Comparison of ENCODE assay signal across 2 cellular contexts in the genomic region with DNA sequence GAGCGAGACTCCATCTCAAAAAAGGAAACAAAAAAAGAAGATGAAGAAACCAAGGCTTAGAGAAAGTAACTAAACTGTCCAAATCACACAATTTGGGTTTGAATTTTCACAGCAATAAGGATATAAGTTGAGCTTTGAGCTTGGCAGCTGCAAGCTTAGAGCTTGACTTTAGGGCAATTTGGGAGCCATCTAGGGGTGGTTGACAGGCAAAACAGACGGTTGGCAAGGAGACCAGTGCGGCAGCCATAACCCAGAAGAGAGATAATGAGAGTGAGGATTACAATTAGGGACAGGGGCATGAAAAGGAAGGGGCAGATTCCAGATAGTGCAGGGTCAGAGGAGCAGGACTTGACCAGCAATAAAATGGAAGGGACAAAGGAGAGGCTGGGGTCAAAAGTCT.
TF ChIP-seq lines count a peak whose summit lies in the region.

No MANE protein-coding gene starts in this region.

TF ChIP-seq in SK-N-SH, 30 proteins besides CTCF, POLR2A, EP300 and RAD21 (continued from another document):
- TF ChIP-seq, protein P1, sequence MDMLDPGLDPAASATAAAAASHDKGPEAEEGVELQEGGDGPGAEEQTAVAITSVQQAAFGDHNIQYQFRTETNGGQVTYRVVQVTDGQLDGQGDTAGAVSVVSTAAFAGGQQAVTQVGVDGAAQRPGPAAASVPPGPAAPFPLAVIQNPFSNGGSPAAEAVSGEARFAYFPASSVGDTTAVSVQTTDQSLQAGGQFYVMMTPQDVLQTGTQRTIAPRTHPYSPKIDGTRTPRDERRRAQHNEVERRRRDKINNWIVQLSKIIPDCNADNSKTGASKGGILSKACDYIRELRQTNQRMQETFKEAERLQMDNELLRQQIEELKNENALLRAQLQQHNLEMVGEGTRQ (IDR thresholded peaks at IDR 0.05; ENCODE audit: borderline replicate concordance, low read depth, low read length) = no peak
- TF ChIP-seq, protein P2, sequence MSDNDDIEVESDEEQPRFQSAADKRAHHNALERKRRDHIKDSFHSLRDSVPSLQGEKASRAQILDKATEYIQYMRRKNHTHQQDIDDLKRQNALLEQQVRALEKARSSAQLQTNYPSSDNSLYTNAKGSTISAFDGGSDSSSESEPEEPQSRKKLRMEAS (IDR thresholded peaks at IDR 0.05; ENCODE audit: low read depth) = no peak
- TF ChIP-seq GATA2 (CRISPR knock-in tag; IDR thresholded peaks at IDR 0.05) (no peak), RXRA (IDR thresholded peaks at IDR 0.05; ENCODE audit: borderline replicate concordance, low read depth) (no peak), FOSL2 (IDR thresholded peaks at IDR 0.05; ENCODE audit: borderline replicate concordance, low read depth) (no peak), YY1 (IDR thresholded peaks at IDR 0.05; ENCODE audit: low read depth) (no peak), POLR2AphosphoS5 (IDR thresholded peaks at IDR 0.05; ENCODE audit: low read depth, low read length) (no peak), NRF1 (IDR thresholded peaks at IDR 0.05; ENCODE audit: low read depth, low read length) (no peak)
- TF ChIP-seq, protein P3, sequence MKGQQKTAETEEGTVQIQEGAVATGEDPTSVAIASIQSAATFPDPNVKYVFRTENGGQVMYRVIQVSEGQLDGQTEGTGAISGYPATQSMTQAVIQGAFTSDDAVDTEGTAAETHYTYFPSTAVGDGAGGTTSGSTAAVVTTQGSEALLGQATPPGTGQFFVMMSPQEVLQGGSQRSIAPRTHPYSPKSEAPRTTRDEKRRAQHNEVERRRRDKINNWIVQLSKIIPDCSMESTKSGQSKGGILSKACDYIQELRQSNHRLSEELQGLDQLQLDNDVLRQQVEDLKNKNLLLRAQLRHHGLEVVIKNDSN (IDR thresholded peaks at IDR 0.05; ENCODE audit: borderline replicate concordance, low read depth) = no peak
- TF ChIP-seq, protein P4, sequence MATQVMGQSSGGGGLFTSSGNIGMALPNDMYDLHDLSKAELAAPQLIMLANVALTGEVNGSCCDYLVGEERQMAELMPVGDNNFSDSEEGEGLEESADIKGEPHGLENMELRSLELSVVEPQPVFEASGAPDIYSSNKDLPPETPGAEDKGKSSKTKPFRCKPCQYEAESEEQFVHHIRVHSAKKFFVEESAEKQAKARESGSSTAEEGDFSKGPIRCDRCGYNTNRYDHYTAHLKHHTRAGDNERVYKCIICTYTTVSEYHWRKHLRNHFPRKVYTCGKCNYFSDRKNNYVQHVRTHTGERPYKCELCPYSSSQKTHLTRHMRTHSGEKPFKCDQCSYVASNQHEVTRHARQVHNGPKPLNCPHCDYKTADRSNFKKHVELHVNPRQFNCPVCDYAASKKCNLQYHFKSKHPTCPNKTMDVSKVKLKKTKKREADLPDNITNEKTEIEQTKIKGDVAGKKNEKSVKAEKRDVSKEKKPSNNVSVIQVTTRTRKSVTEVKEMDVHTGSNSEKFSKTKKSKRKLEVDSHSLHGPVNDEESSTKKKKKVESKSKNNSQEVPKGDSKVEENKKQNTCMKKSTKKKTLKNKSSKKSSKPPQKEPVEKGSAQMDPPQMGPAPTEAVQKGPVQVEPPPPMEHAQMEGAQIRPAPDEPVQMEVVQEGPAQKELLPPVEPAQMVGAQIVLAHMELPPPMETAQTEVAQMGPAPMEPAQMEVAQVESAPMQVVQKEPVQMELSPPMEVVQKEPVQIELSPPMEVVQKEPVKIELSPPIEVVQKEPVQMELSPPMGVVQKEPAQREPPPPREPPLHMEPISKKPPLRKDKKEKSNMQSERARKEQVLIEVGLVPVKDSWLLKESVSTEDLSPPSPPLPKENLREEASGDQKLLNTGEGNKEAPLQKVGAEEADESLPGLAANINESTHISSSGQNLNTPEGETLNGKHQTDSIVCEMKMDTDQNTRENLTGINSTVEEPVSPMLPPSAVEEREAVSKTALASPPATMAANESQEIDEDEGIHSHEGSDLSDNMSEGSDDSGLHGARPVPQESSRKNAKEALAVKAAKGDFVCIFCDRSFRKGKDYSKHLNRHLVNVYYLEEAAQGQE (IDR thresholded peaks at IDR 0.05; ENCODE audit: low read depth, low read length) = no peak

TF ChIP-seq in neural cell, 6 proteins besides CTCF, POLR2A, EP300 and RAD21 (continued from another document):
- no peak for TF ChIP-seq MXI1 (conservative IDR thresholded peaks at IDR 0.05; ENCODE audit: poor library complexity, severe bottlenecking)
- TF ChIP-seq EZH2 (IDR thresholded peaks at IDR 0.05; ENCODE audit: borderline replicate concordance, insufficient read depth, low read length, poor library complexity, severe bottlenecking) = no peak
- TF ChIP-seq SMC3 (conservative IDR thresholded peaks at IDR 0.05; ENCODE audit: poor library complexity) = no peak
- no peak for TF ChIP-seq POLR2AphosphoS5 (IDR thresholded peaks at IDR 0.05)
